ENCODE assay signal across 30 cellular contexts in genomic region chr7:173120-173918, GRCh38.
"Had no signal": no experiment of that assay in that cellular context is flagged by ENCODE, and none has a peak within 500 bp of the region (broad histone marks: within the 10 kb centered on the region; RNA-seq: fewer than 3 reads in every experiment).

No MANE protein-coding gene starts in this region.

- H3K9me3 Mint-ChIP-seq: activated CD4-positive, alpha-beta memory T cell treated with anti-CD3 and anti-CD28 coated beads for 36 hours; activated CD4-positive, alpha-beta T cell treated with anti-CD3 and anti-CD28 coated beads, Interleukin-2, amount 10 ng/mL, durations not matched to agents 24 days and 14 days; activated T-helper 1 cell treated with anti-CD3 and anti-CD28 coated beads, Interleukin-12 subunit alpha, Interleukin-12 subunit beta, Interleukin-2, Interleukin-4 antibody, amounts not matched to agents 30 ng/mL and 10 ng/mL and 1 ng/mL, durations not matched to agents 14 hours and 24 hours and 36 hours; stimulated activated effector memory CD8-positive, alpha-beta T cell treated with anti-CD3 and anti-CD28 coated beads, Interleukin-12 subunit alpha, Interleukin-12 subunit beta, amount 100 ng/mL, for 72 hours had no signal

- H3K4me3 ChIP-seq: heart right ventricle, left ventricle myocardium inferior, lung, skin epidermis, stomach, thyroid gland, upper lobe of left lung, vagina had no signal

- H3K27me3 ChIP-seq: heart right ventricle, thyroid gland, upper lobe of left lung, vagina had no signal

- ATAC-seq: esophagus mucosa; sciatic nerve; stimulated activated effector memory CD8-positive, alpha-beta T cell treated with anti-CD3 and anti-CD28 coated beads, Interleukin-12 subunit alpha, Interleukin-12 subunit beta, amount 100 ng/mL, for 72 hours; T-helper 17 cell had no signal

- H3K36me3 ChIP-seq: heart right ventricle, left ventricle myocardium inferior, stomach, thyroid gland, upper lobe of left lung, vagina had no signal

- H3K27me3 Mint-ChIP-seq: activated CD4-positive, alpha-beta T cell treated with anti-CD3 and anti-CD28 coated beads, Interleukin-2, amount 10 ng/mL, durations not matched to agents 24 days and 14 days had no signal

- H3K9me3 ChIP-seq: heart right ventricle, left ventricle myocardium inferior, stomach, thyroid gland, upper lobe of left lung, vagina had no signal

- H3K27ac Mint-ChIP-seq: activated CD4-positive, alpha-beta memory T cell treated with anti-CD3 and anti-CD28 coated beads for 36 hours; activated CD4-positive, alpha-beta T cell treated with anti-CD3 and anti-CD28 coated beads, Interleukin-2, amount 10 ng/mL, durations not matched to agents 24 days and 14 days; activated T-helper 1 cell treated with anti-CD3 and anti-CD28 coated beads, Interleukin-12 subunit alpha, Interleukin-12 subunit beta, Interleukin-2, Interleukin-4 antibody, amounts not matched to agents 30 ng/mL and 10 ng/mL and 1 ng/mL, durations not matched to agents 14 hours and 24 hours and 36 hours; naive B cell; progenitor cell of endocrine pancreas; stimulated activated effector memory CD8-positive, alpha-beta T cell treated with anti-CD3 and anti-CD28 coated beads, Interleukin-12 subunit alpha, Interleukin-12 subunit beta, amount 100 ng/mL, for 72 hours; T-helper 17 cell had no signal

- H3K4me3 Mint-ChIP-seq: activated CD4-positive, alpha-beta memory T cell treated with anti-CD3 and anti-CD28 coated beads for 36 hours; activated CD4-positive, alpha-beta T cell treated with anti-CD3 and anti-CD28 coated beads, Interleukin-2, amount 10 ng/mL, durations not matched to agents 24 days and 14 days; activated T-helper 1 cell treated with anti-CD3 and anti-CD28 coated beads, Interleukin-12 subunit alpha, Interleukin-12 subunit beta, Interleukin-2, Interleukin-4 antibody, amounts not matched to agents 30 ng/mL and 10 ng/mL and 1 ng/mL, durations not matched to agents 14 hours and 24 hours and 36 hours; naive B cell; stimulated activated effector memory CD8-positive, alpha-beta T cell treated with anti-CD3 and anti-CD28 coated beads, Interleukin-12 subunit alpha, Interleukin-12 subunit beta, amount 100 ng/mL, for 72 hours; T-helper 17 cell had no signal

- FAIRE-seq: astrocyte had no signal

- H3K36me3 Mint-ChIP-seq: activated CD4-positive, alpha-beta memory T cell treated with anti-CD3 and anti-CD28 coated beads for 36 hours; naive B cell; stimulated activated effector memory CD8-positive, alpha-beta T cell treated with anti-CD3 and anti-CD28 coated beads, Interleukin-12 subunit alpha, Interleukin-12 subunit beta, amount 100 ng/mL, for 72 hours had no signal

- H3K27ac ChIP-seq: left ventricle myocardium inferior, skin epidermis, thyroid gland, upper lobe of left lung, vagina had no signal

- H3K4me1 ChIP-seq: thyroid gland, upper lobe of left lung, vagina had no signal

- H3K4me1 Mint-ChIP-seq: activated CD4-positive, alpha-beta T cell treated with anti-CD3 and anti-CD28 coated beads, Interleukin-2, amount 10 ng/mL, durations not matched to agents 24 days and 14 days; naive B cell; stimulated activated effector memory CD8-positive, alpha-beta T cell treated with anti-CD3 and anti-CD28 coated beads, Interleukin-12 subunit alpha, Interleukin-12 subunit beta, amount 100 ng/mL, for 72 hours; T-helper 17 cell had no signal

- DNase-seq: activated CD4-positive, alpha-beta memory T cell treated with anti-CD3 and anti-CD28 coated beads for 36 hours; activated CD4-positive, alpha-beta T cell treated with anti-CD3 and anti-CD28 coated beads, Interleukin-2, amount 10 ng/mL, durations not matched to agents 24 days and 14 days; activated CD4-positive, CD25-positive, alpha-beta regulatory T cell treated with anti-CD3 and anti-CD28 coated beads, Interleukin-2, amount 50 U/mL, for 72 hours; activated CD8-positive, alpha-beta memory T cell treated with anti-CD3 and anti-CD28 coated beads, Interleukin-2, amount 50 U/mL, for 4 hours; activated effector memory CD4-positive, alpha-beta T cell treated with anti-CD3 and anti-CD28 coated beads, Interleukin-2, amount 50 U/mL, for 16 hours; activated naive CD4-positive, alpha-beta T cell treated with anti-CD3 and anti-CD28 coated beads, Interleukin-2, amount 50 U/mL, for 16 hours; activated T-cell treated with anti-CD3 and anti-CD28 coated beads, Interleukin-2, amount 50 U/mL, for 1 hour; amniotic stem cell; caudate nucleus; foreskin fibroblast; heart right ventricle; kidney glomerular epithelial cell; left ventricle myocardium inferior; naive B cell; stimulated activated CD4-positive, alpha-beta T cell treated with anti-CD3 and anti-CD28 coated beads, Interleukin-12 subunit alpha, Interleukin-12 subunit beta, amount 100 ng/mL, for 4 hours; stimulated activated CD4-positive, alpha-beta T cell treated with anti-CD3 and anti-CD28 coated beads, Interleukin-4, amount 100 ng/mL, for 24 hours; stomach; T-helper 17 cell; T1000; thyroid gland; upper lobe of left lung had no signal
